Comparison of ENCODE assay signal across 1 cellular context in genomic region chr6:27772261-27773001, GRCh38.
TF ChIP-seq lines count a peak whose summit lies in the region.

No MANE protein-coding gene starts in this region.

TF ChIP-seq in HepG2, 621 proteins besides CTCF, POLR2A, EP300 and RAD21 (continued from another document and continues in another):
- 0 out of 2 replicates have a peak, but pooled peaks have one; percentile 27 for TF ChIP-seq ZNF841 (CRISPR knock-in tag; IDR thresholded peaks at IDR 0.05; ENCODE audit: borderline replicate concordance)
- TF ChIP-seq ZKSCAN8 (CRISPR knock-in tag; IDR thresholded peaks at IDR 0.05; ENCODE audit: borderline replicate concordance): peak; percentile 67; the same call in 1 of the 2 replicates
- TF ChIP-seq ZNF18 (CRISPR knock-in tag; IDR thresholded peaks at IDR 0.05; ENCODE audit: insufficient replicate concordance): peak; percentile 25
- peak; percentile 76; the same call in 1 of the 2 replicates for TF ChIP-seq ZSCAN21 (CRISPR knock-in tag; IDR thresholded peaks at IDR 0.05; ENCODE audit: borderline replicate concordance)
- TF ChIP-seq KMT2B (CRISPR knock-in tag; IDR thresholded peaks at IDR 0.05): peak; percentile 74; the same call in 1 of the 2 replicates
- TF ChIP-seq ZNF501 (CRISPR knock-in tag; IDR thresholded peaks at IDR 0.05): peak; percentile 95
- peak; percentile 84 for TF ChIP-seq ZNF777 (CRISPR knock-in tag; IDR thresholded peaks at IDR 0.05)
- peak; percentile 68 for TF ChIP-seq FOXA3 (CRISPR knock-in tag; IDR thresholded peaks at IDR 0.05)
- peak; percentile 91 for TF ChIP-seq MYC (CRISPR knock-in tag; IDR thresholded peaks at IDR 0.05; ENCODE audit: borderline replicate concordance)
- TF ChIP-seq ZNF101 (CRISPR knock-in tag; IDR thresholded peaks at IDR 0.05; ENCODE audit: borderline replicate concordance, low read depth): no peak
- TF ChIP-seq RBFOX2 (IDR thresholded peaks at IDR 0.05; ENCODE audit: low read depth, low read length): 0 out of 2 replicates have a peak, but pooled peaks have one; percentile 21
- TF ChIP-seq ZC3H13 (CRISPR knock-in tag; IDR thresholded peaks at IDR 0.05): no peak
- peak; percentile 92 for TF ChIP-seq SALL2 (CRISPR knock-in tag; IDR thresholded peaks at IDR 0.05)
- no peak for TF ChIP-seq TBL1XR1 (IDR thresholded peaks at IDR 0.05; ENCODE audit: borderline replicate concordance, low read length, partially characterized antibody)
- no peak for TF ChIP-seq DNMT1 (CRISPR knock-in tag; IDR thresholded peaks at IDR 0.05)
- peak; percentile 83 for TF ChIP-seq AHR (CRISPR knock-in tag; IDR thresholded peaks at IDR 0.05)
- TF ChIP-seq FOXO4 (CRISPR knock-in tag; conservative IDR thresholded peaks at IDR 0.05): no peak
- peak; percentile 70; the same call in 1 of the 2 replicates for TF ChIP-seq FOXC1 (CRISPR knock-in tag; IDR thresholded peaks at IDR 0.05; ENCODE audit: borderline replicate concordance)
- 0 out of 2 replicates have a peak, but pooled peaks have one; percentile 83 for TF ChIP-seq ZNF205 (CRISPR knock-in tag; IDR thresholded peaks at IDR 0.05)
- peak; percentile 99 for TF ChIP-seq ZNF687 (CRISPR knock-in tag; IDR thresholded peaks at IDR 0.05)
- no peak for TF ChIP-seq MNT (IDR thresholded peaks at IDR 0.05)
- peak; percentile 94; the same call in 1 of the 2 replicates for TF ChIP-seq REPIN1 (CRISPR knock-in tag; IDR thresholded peaks at IDR 0.05; ENCODE audit: borderline replicate concordance, low read depth)
- TF ChIP-seq ZNF644 (CRISPR knock-in tag; IDR thresholded peaks at IDR 0.05; ENCODE audit: low read depth): peak; percentile 89
- no peak for TF ChIP-seq ZFAT (CRISPR knock-in tag; conservative IDR thresholded peaks at IDR 0.05)
- TF ChIP-seq ZNF589 (CRISPR knock-in tag; conservative IDR thresholded peaks at IDR 0.05): 0 out of 2 replicates have a peak, but pooled peaks have one; percentile 35
- no peak for TF ChIP-seq BATF2 (CRISPR knock-in tag; IDR thresholded peaks at IDR 0.05)
- peak; percentile 91 for TF ChIP-seq KDM3A (CRISPR knock-in tag; IDR thresholded peaks at IDR 0.05; ENCODE audit: low read depth)
- 0 out of 2 replicates have a peak, but pooled peaks have one; percentile 57 for TF ChIP-seq ZNF329 (CRISPR knock-in tag; IDR thresholded peaks at IDR 0.05; ENCODE audit: low read depth)
- TF ChIP-seq SRSF4 (IDR thresholded peaks at IDR 0.05; ENCODE audit: low read depth, low read length, poor library complexity, severe bottlenecking): no peak
- peak; percentile 95 for TF ChIP-seq HNF1B (CRISPR knock-in tag; IDR thresholded peaks at IDR 0.05)
- peak; percentile 86; the same call in 1 of the 2 replicates for TF ChIP-seq ZNF557 (CRISPR knock-in tag; IDR thresholded peaks at IDR 0.05)
- no peak for TF ChIP-seq NONO (IDR thresholded peaks at IDR 0.05)
- peak; percentile 80 for TF ChIP-seq NONO (CRISPR knock-in tag; conservative IDR thresholded peaks at IDR 0.05)
- TF ChIP-seq ZFY (CRISPR knock-in tag; IDR thresholded peaks at IDR 0.05): peak; percentile 97
- 0 out of 2 replicates have a peak, but pooled peaks have one; percentile 26 for TF ChIP-seq NR3C1 (CRISPR knock-in tag; IDR thresholded peaks at IDR 0.05)
- 0 out of 2 replicates have a peak, but pooled peaks have one; percentile 46 for TF ChIP-seq ZBTB42 (CRISPR knock-in tag; IDR thresholded peaks at IDR 0.05)
- TF ChIP-seq HIC2 (CRISPR knock-in tag; IDR thresholded peaks at IDR 0.05; ENCODE audit: low read depth): peak; percentile 40; the same call in 1 of the 2 replicates
- no peak for TF ChIP-seq SMAD9 (CRISPR knock-in tag; IDR thresholded peaks at IDR 0.05)
- TF ChIP-seq HOMEZ (CRISPR knock-in tag; IDR thresholded peaks at IDR 0.05; ENCODE audit: low read depth): peak; percentile 77; the same call in 1 of the 2 replicates
- peak; percentile 86 for TF ChIP-seq CBX5 (CRISPR knock-in tag; IDR thresholded peaks at IDR 0.05; ENCODE audit: borderline replicate concordance)
- TF ChIP-seq FOXO1 (CRISPR knock-in tag; IDR thresholded peaks at IDR 0.05): peak; percentile 69
- TF ChIP-seq ESRRA (CRISPR knock-in tag; IDR thresholded peaks at IDR 0.05; ENCODE audit: low read depth): 0 out of 2 replicates have a peak, but pooled peaks have one; percentile 45
- no peak for TF ChIP-seq MTF1 (CRISPR knock-in tag; IDR thresholded peaks at IDR 0.05)
- TF ChIP-seq ZNF572 (CRISPR knock-in tag; IDR thresholded peaks at IDR 0.05): no peak
- peak; percentile 85 for TF ChIP-seq ZNF33B (CRISPR knock-in tag; IDR thresholded peaks at IDR 0.05)
- TF ChIP-seq ZNF546 (CRISPR knock-in tag; conservative IDR thresholded peaks at IDR 0.05): no peak
- TF ChIP-seq NFE2 (CRISPR knock-in tag; IDR thresholded peaks at IDR 0.05): no peak
- peak; percentile 81 for TF ChIP-seq ZNF563 (CRISPR knock-in tag; IDR thresholded peaks at IDR 0.05)
- peak; percentile 85 for TF ChIP-seq PITX1 (CRISPR knock-in tag; IDR thresholded peaks at IDR 0.05)
- peak; percentile 66; the same call in 1 of the 2 replicates for TF ChIP-seq KLF6 (CRISPR knock-in tag; IDR thresholded peaks at IDR 0.05)
- TF ChIP-seq ARHGAP35 (CRISPR knock-in tag; IDR thresholded peaks at IDR 0.05; ENCODE audit: borderline replicate concordance): peak; percentile 76; the same call in 1 of the 2 replicates
- TF ChIP-seq ISL2 (CRISPR knock-in tag; IDR thresholded peaks at IDR 0.05): peak; percentile 57; the same call in 1 of the 2 replicates
